1 cellular context compared by ENCODE assay signal in genomic region chr5:173972844-173973613, GRCh38.
TF ChIP-seq lines count a peak whose summit lies in the region.

No MANE protein-coding gene starts in this region.

TF ChIP-seq in SK-N-SH, 30 proteins besides CTCF, POLR2A, EP300 and RAD21 (continued from another document):
- TF ChIP-seq REST (IDR thresholded peaks at IDR 0.05; ENCODE audit: low read depth, low read length) = no peak
- TF ChIP-seq GABPA (IDR thresholded peaks at IDR 0.05; ENCODE audit: low read depth) = no peak
- no peak for TF ChIP-seq FOSL2 (IDR thresholded peaks at IDR 0.05; ENCODE audit: borderline replicate concordance, low read depth)
- no peak for TF ChIP-seq IRF3 (IDR thresholded peaks at IDR 0.05; ENCODE audit: low read depth, low read length)
- peak; percentile 50 for TF ChIP-seq CHD2 (IDR thresholded peaks at IDR 0.05; ENCODE audit: low read length, partially characterized antibody)
- no peak for TF ChIP-seq EZH2phosphoT487 (IDR thresholded peaks at IDR 0.05; ENCODE audit: borderline replicate concordance, low read depth)
- no peak for TF ChIP-seq USF2 (IDR thresholded peaks at IDR 0.05; ENCODE audit: borderline replicate concordance, low read depth, low read length)
- 0 out of 2 replicates have a peak, but pooled peaks have one; percentile 20 for TF ChIP-seq RCOR1 (IDR thresholded peaks at IDR 0.05; ENCODE audit: low read length)
- no peak for TF ChIP-seq TAF1 (IDR thresholded peaks at IDR 0.05; ENCODE audit: borderline replicate concordance, low read depth, low read length)
- no peak for TF ChIP-seq USF1 (IDR thresholded peaks at IDR 0.05; ENCODE audit: borderline replicate concordance, low read depth)
- no peak for TF ChIP-seq MAX (IDR thresholded peaks at IDR 0.05; ENCODE audit: low read depth)
- no peak for TF ChIP-seq NFIC (IDR thresholded peaks at IDR 0.05; ENCODE audit: borderline replicate concordance)
